Comparison of ENCODE assay signal across 38 cellular contexts in genomic region chr12:28343687-28344086, GRCh38.
"Had no signal": no experiment of that assay in that cellular context is flagged by ENCODE, and none has a peak within 500 bp of the region (broad histone marks: within the 10 kb centered on the region; RNA-seq: fewer than 3 reads in every experiment).

No MANE protein-coding gene starts in this region.

- H3K27me3 Mint-ChIP-seq: activated naive CD4-positive, alpha-beta T cell treated with anti-CD3 and anti-CD28 coated beads, Interleukin-2, amount 10 ng/mL, durations not matched to agents 7 days and 5 days; activated naive CD4-positive, alpha-beta T cell treated with anti-CD3 and anti-CD28 coated beads, Interleukin-2, amount 50 U/mL, for 24 hours; activated naive CD8-positive, alpha-beta T cell; activated naive CD8-positive, alpha-beta T cell treated with anti-CD3 and anti-CD28 coated beads for 36 hours; activated naive CD8-positive, alpha-beta T cell treated with anti-CD3 and anti-CD28 coated beads, Interleukin-2, amount 10 ng/mL, durations not matched to agents 7 days and 5 days; activated naive CD8-positive, alpha-beta T cell treated with anti-CD3 and anti-CD28 coated beads, Interleukin-2, amount 50 U/mL, for 24 hours; activated T-cell treated with anti-CD3 and anti-CD28 coated beads, Interleukin-2, amount 50 U/mL, for 24 hours; activated T-helper 17 cell treated with anti-CD3 and anti-CD28 coated beads, Interleukin-2, amount 50 U/mL, for 72 hours; brain; central memory CD8-positive, alpha-beta T cell had no signal

- H3K27ac ChIP-seq: adrenal gland, ascending aorta, body of pancreas, brain microvascular endothelial cell, breast epithelium, cardiac muscle cell had no signal

- H3K27ac Mint-ChIP-seq: activated naive CD4-positive, alpha-beta T cell treated with anti-CD3 and anti-CD28 coated beads for 36 hours; activated naive CD4-positive, alpha-beta T cell treated with anti-CD3 and anti-CD28 coated beads, Interleukin-2, amount 10 ng/mL, durations not matched to agents 7 days and 5 days; activated naive CD4-positive, alpha-beta T cell treated with anti-CD3 and anti-CD28 coated beads, Interleukin-2, amount 50 U/mL, for 72 hours; activated naive CD8-positive, alpha-beta T cell; activated naive CD8-positive, alpha-beta T cell treated with anti-CD3 and anti-CD28 coated beads for 36 hours; activated naive CD8-positive, alpha-beta T cell treated with anti-CD3 and anti-CD28 coated beads, Interleukin-2, amount 10 ng/mL, durations not matched to agents 7 days and 5 days; activated naive CD8-positive, alpha-beta T cell treated with anti-CD3 and anti-CD28 coated beads, Interleukin-2, amount 50 U/mL, for 24 hours; activated T-cell treated with anti-CD3 and anti-CD28 coated beads, Interleukin-2, amount 50 U/mL, for 24 hours; activated T-cell treated with anti-CD3 and anti-CD28 coated beads, Interleukin-2, amount 50 U/mL, for 72 hours; activated T-helper 1 cell treated with anti-CD3 and anti-CD28 coated beads, Interleukin-12 subunit alpha, Interleukin-12 subunit beta, Interleukin-2, Interleukin-4 antibody, amounts not matched to agents 30 ng/mL and 10 ng/mL and 1 ng/mL, durations not matched to agents 14 hours and 24 hours and 36 hours; activated T-helper 17 cell treated with anti-CD3 and anti-CD28 coated beads, Interleukin-2, amount 50 U/mL, for 72 hours; activated T-helper 2 cell treated with anti-CD3 and anti-CD28 coated beads, Interferon-gamma antibody, Interleukin-2, Interleukin-4, amounts not matched to agents 10 μg/mL and 5 μg/mL and 100 μg/mL, durations not matched to agents 14 hours and 24 hours and 36 hours; brain had no signal

- H3K9me3 ChIP-seq: adrenal gland, ascending aorta, body of pancreas, breast epithelium had no signal

- H3K4me3 Mint-ChIP-seq: activated naive CD4-positive, alpha-beta T cell treated with anti-CD3 and anti-CD28 coated beads for 36 hours; activated naive CD4-positive, alpha-beta T cell treated with anti-CD3 and anti-CD28 coated beads, Interleukin-2, amount 10 ng/mL, durations not matched to agents 7 days and 5 days; activated naive CD4-positive, alpha-beta T cell treated with anti-CD3 and anti-CD28 coated beads, Interleukin-2, amount 50 U/mL, for 24 hours; activated naive CD8-positive, alpha-beta T cell; activated naive CD8-positive, alpha-beta T cell treated with anti-CD3 and anti-CD28 coated beads for 36 hours; activated naive CD8-positive, alpha-beta T cell treated with anti-CD3 and anti-CD28 coated beads, Interleukin-2, amount 10 ng/mL, durations not matched to agents 7 days and 5 days; activated naive CD8-positive, alpha-beta T cell treated with anti-CD3 and anti-CD28 coated beads, Interleukin-2, amount 50 U/mL, for 24 hours; activated T-cell treated with anti-CD3 and anti-CD28 coated beads, Interleukin-2, amount 50 U/mL, for 24 hours; activated T-cell treated with anti-CD3 and anti-CD28 coated beads, Interleukin-2, amount 50 U/mL, for 4 hours; activated T-cell treated with anti-CD3 and anti-CD28 coated beads, Interleukin-2, amount 50 U/mL, for 72 hours; activated T-helper 1 cell treated with anti-CD3 and anti-CD28 coated beads, Interleukin-12 subunit alpha, Interleukin-12 subunit beta, Interleukin-2, Interleukin-4 antibody, amounts not matched to agents 30 ng/mL and 10 ng/mL and 1 ng/mL, durations not matched to agents 14 hours and 24 hours and 36 hours; activated T-helper 17 cell treated with anti-CD3 and anti-CD28 coated beads, Interleukin-2, amount 50 U/mL, for 72 hours; brain; central memory CD8-positive, alpha-beta T cell had no signal

- H3K36me3 Mint-ChIP-seq: brain had no signal

- ATAC-seq: activated naive CD4-positive, alpha-beta T cell treated with anti-CD3 and anti-CD28 coated beads, Interleukin-2, amount 50 U/mL, for 72 hours; activated naive CD8-positive, alpha-beta T cell treated with anti-CD3 and anti-CD28 coated beads, Interleukin-2, amount 50 U/mL, for 24 hours; activated T-cell treated with anti-CD3 and anti-CD28 coated beads, Interleukin-2, amount 50 U/mL, for 4 hours; activated T-cell treated with anti-CD3 and anti-CD28 coated beads, Interleukin-2, amount 50 U/mL, for 72 hours; activated T-helper 17 cell treated with anti-CD3 and anti-CD28 coated beads, Interleukin-2, amount 50 U/mL, for 72 hours; body of pancreas had no signal

- H3K27me3 ChIP-seq: adrenal gland, ascending aorta, body of pancreas, brain microvascular endothelial cell, breast epithelium, cardiac muscle cell had no signal

- H3K4me1 ChIP-seq: ascending aorta, body of pancreas, breast epithelium had no signal

- H3K4me3 ChIP-seq: adrenal gland, ascending aorta, body of pancreas, breast epithelium, cardiac muscle cell had no signal

- H3K9me3 Mint-ChIP-seq: activated naive CD4-positive, alpha-beta T cell treated with anti-CD3 and anti-CD28 coated beads for 36 hours; activated naive CD8-positive, alpha-beta T cell treated with anti-CD3 and anti-CD28 coated beads for 36 hours; activated naive CD8-positive, alpha-beta T cell treated with anti-CD3 and anti-CD28 coated beads, Interleukin-2, amount 50 U/mL, for 24 hours; activated T-cell treated with anti-CD3 and anti-CD28 coated beads, Interleukin-2, amount 50 U/mL, for 24 hours; activated T-cell treated with anti-CD3 and anti-CD28 coated beads, Interleukin-2, amount 50 U/mL, for 4 hours; activated T-helper 1 cell treated with anti-CD3 and anti-CD28 coated beads, Interleukin-12 subunit alpha, Interleukin-12 subunit beta, Interleukin-2, Interleukin-4 antibody, amounts not matched to agents 30 ng/mL and 10 ng/mL and 1 ng/mL, durations not matched to agents 14 hours and 24 hours and 36 hours; activated T-helper 17 cell treated with anti-CD3 and anti-CD28 coated beads, Interleukin-2, amount 50 U/mL, for 72 hours; activated T-helper 2 cell treated with anti-CD3 and anti-CD28 coated beads, Interferon-gamma antibody, Interleukin-2, Interleukin-4, amounts not matched to agents 10 μg/mL and 5 μg/mL and 100 μg/mL, durations not matched to agents 14 hours and 24 hours and 36 hours; brain; central memory CD8-positive, alpha-beta T cell had no signal

- H3K36me3 ChIP-seq: adrenal gland, ascending aorta, brain microvascular endothelial cell, breast epithelium, cardiac muscle cell had no signal

- H3K4me1 Mint-ChIP-seq: activated naive CD4-positive, alpha-beta T cell treated with anti-CD3 and anti-CD28 coated beads, Interleukin-2, amount 10 ng/mL, durations not matched to agents 7 days and 5 days; activated naive CD8-positive, alpha-beta T cell treated with anti-CD3 and anti-CD28 coated beads, Interleukin-2, amount 10 ng/mL, durations not matched to agents 7 days and 5 days had no signal

- DNase-seq: activated effector memory CD4-positive, alpha-beta T cell treated with anti-CD3 and anti-CD28 coated beads, Interleukin-2, amount 50 U/mL, for 16 hours; activated effector memory CD4-positive, alpha-beta T cell treated with Interleukin-2 at 50 U/mL for 16 hours; activated gamma-delta T cell; activated gamma-delta T cell treated with Interleukin-2 at 50 U/mL for 16 hours; activated naive CD4-positive, alpha-beta T cell; activated naive CD4-positive, alpha-beta T cell treated with anti-CD3 and anti-CD28 coated beads for 36 hours; activated naive CD4-positive, alpha-beta T cell treated with anti-CD3 and anti-CD28 coated beads, Interleukin-2, amount 10 ng/mL, durations not matched to agents 7 days and 5 days; activated naive CD4-positive, alpha-beta T cell treated with anti-CD3 and anti-CD28 coated beads, Interleukin-2, amount 50 U/mL, for 16 hours; activated naive CD4-positive, alpha-beta T cell treated with Interleukin-2 at 50 U/mL for 16 hours; activated naive CD8-positive, alpha-beta T cell treated with anti-CD3 and anti-CD28 coated beads for 36 hours; activated naive CD8-positive, alpha-beta T cell treated with anti-CD3 and anti-CD28 coated beads, Interleukin-2, amount 10 ng/mL, durations not matched to agents 7 days and 5 days; activated naive CD8-positive, alpha-beta T cell treated with anti-CD3 and anti-CD28 coated beads, Interleukin-2, amount 50 U/mL, for 24 hours; activated T-cell treated with anti-CD3 and anti-CD28 coated beads, Interleukin-2, amount 50 U/mL, for 1 hour; activated T-cell treated with anti-CD3 and anti-CD28 coated beads, Interleukin-2, amount 50 U/mL, for 24 hours; activated T-cell treated with anti-CD3 and anti-CD28 coated beads, Interleukin-2, amount 50 U/mL, for 4 hours; activated T-cell treated with anti-CD3 and anti-CD28 coated beads, Interleukin-2, amount 50 U/mL, for 48 hours; activated T-cell treated with anti-CD3 and anti-CD28 coated beads, Interleukin-2, amount 50 U/mL, for 72 hours; adrenal gland; amniotic stem cell; amygdala; anterior cingulate cortex; aorta; body of pancreas; brain microvascular endothelial cell; caudate nucleus; central memory CD4-positive, alpha-beta T cell; cerebellar nuclear complex had no signal
